In genomic region chr17:7132511-7133094, GRCh38 we compare ENCODE assay signal across 9 cellular contexts. TPM values are rescaled to one million over a fixed set of nuclear protein-coding genes. Genes with fewer than 3 reads are reported as not detected.
DNase-seq lines count a peak whose midpoint lies in the region; ATAC-seq and TF ChIP-seq lines count a peak whose summit lies in the region.
"Had no signal": no experiment of that assay in that cellular context is flagged by ENCODE, and none has a peak within 500 bp of the region (broad histone marks: within the 10 kb centered on the region; RNA-seq: fewer than 3 reads in every experiment).

No MANE protein-coding gene starts in this region.

- H3K36me3 Mint-ChIP-seq in activated CD4-positive, alpha-beta T cell treated with anti-CD3 and anti-CD28 coated beads for 36 hours (ENCODE audit: low read depth): no peaks in the 10 kb centered on the region
- peaks cover 3% of the 10 kb centered on the region for H3K36me3 Mint-ChIP-seq in endothelial cell (ENCODE audit: low read depth, unreplicated experiment)

- TF ChIP-seq CTCF in GM12865 (IDR thresholded peaks at IDR 0.05; ENCODE audit: insufficient read depth, low read depth, low read length, missing control alignments) (no peak), endothelial cell (IDR thresholded peaks at IDR 0.05; ENCODE audit: unreplicated experiment) (no peak)

- CTCF ChIA-PET in activated CD4-positive, alpha-beta T cell treated with anti-CD3 and anti-CD28 coated beads for 36 hours (lab: Charles Lee): interaction anchor here (0.6 to 7.8 kb wide), 14 partner anchors 10 to 289 kb away, joined by 3 to 136 read pairs (median 6); partner anchors contain the start of gene SLC16A11

- peaks cover 25% of the 10 kb centered on the region for H3K4me1 Mint-ChIP-seq in activated CD4-positive, alpha-beta T cell treated with anti-CD3 and anti-CD28 coated beads for 36 hours
- peaks cover 50% of the 10 kb centered on the region for H3K4me1 Mint-ChIP-seq in endothelial cell (ENCODE audit: unreplicated experiment)

- peak; percentile 91 for DNase-seq in GM12865 (ENCODE audit: low read depth)
- DNase-seq in activated CD4-positive, alpha-beta T cell treated with anti-CD3 and anti-CD28 coated beads for 36 hours: peak; percentile 79
- peak; percentile 69 for DNase-seq in endothelial cell (ENCODE audit: low spot score)
- peak; percentile 21 to 43 for DNase-seq in stimulated activated CD4-positive, alpha-beta T cell treated with anti-CD3 and anti-CD28 coated beads, Interleukin-1b, Interleukin-23, amount 100 ng/mL, for 4 hours (ENCODE audit: low read depth in 2 of 2)
- DNase-seq in NCI-H82 (lab: John Stamatoyannopoulos, UW): no peak
- DNase-seq in HCEC 1CT: no peak

- peak overlapping the region; percentile 91 for H3K27ac Mint-ChIP-seq in activated CD4-positive, alpha-beta T cell treated with anti-CD3 and anti-CD28 coated beads for 36 hours
- peak overlapping the region; percentile 96 for H3K27ac Mint-ChIP-seq in endothelial cell (ENCODE audit: unreplicated experiment)

- POLR2A ChIA-PET in activated CD4-positive, alpha-beta T cell treated with anti-CD3 and anti-CD28 coated beads for 36 hours (lab: Charles Lee): interaction anchor here (0.6 to 2.9 kb wide), 6 partner anchors 68 to 1755 kb away, joined by 3 to 15 read pairs (median 4); partner anchors contain the start of gene SLC16A11

- peak overlapping the region; percentile 9 for H3K4me3 Mint-ChIP-seq in activated CD4-positive, alpha-beta T cell treated with anti-CD3 and anti-CD28 coated beads for 36 hours
- peak overlapping the region; percentile 13 for H3K4me3 Mint-ChIP-seq in endothelial cell (ENCODE audit: unreplicated experiment)

- H3K27me3 Mint-ChIP-seq in activated CD4-positive, alpha-beta T cell treated with anti-CD3 and anti-CD28 coated beads for 36 hours: no peaks in the 10 kb centered on the region
- peaks cover 12% of the 10 kb centered on the region for H3K27me3 Mint-ChIP-seq in endothelial cell (ENCODE audit: unreplicated experiment)

- no peaks in the 10 kb centered on the region for H3K9me3 Mint-ChIP-seq in activated CD4-positive, alpha-beta T cell treated with anti-CD3 and anti-CD28 coated beads for 36 hours (ENCODE audit: low read depth)
- H3K9me3 Mint-ChIP-seq in endothelial cell (ENCODE audit: unreplicated experiment): no peaks in the 10 kb centered on the region

- peak; percentile 65 for ATAC-seq in HG02981 (IDR thresholded peaks at IDR 0.05; ENCODE audit: unreplicated experiment)
- ATAC-seq in activated CD4-positive, alpha-beta T cell treated with anti-CD3 and anti-CD28 coated beads for 36 hours: peak; percentile 98
- no peak for ATAC-seq in GM21825 (IDR thresholded peaks at IDR 0.05; ENCODE audit: unreplicated experiment)

- peak overlapping the region; percentile 5 for H3K4me3 ChIP-seq in GM12865 (ENCODE audit: low read depth, low read length)

- intact Hi-C loops in activated CD4-positive, alpha-beta T cell treated with anti-CD3 and anti-CD28 coated beads for 36 hours (cut with DNase I, micrococcal nuclease): loop anchor here (2.0 to 10.0 kb wide), 2 partner anchors 72 to 162 kb away; partner anchors contain the start of gene YBX2 (in 1 of the 2)

RNA-seq across cellular contexts. Expression of gene ASGR2, which starts 18.0 kb away (rescaled TPM):
- total RNA-seq in activated CD4-positive, alpha-beta T cell treated with anti-CD3 and anti-CD28 coated beads for 36 hours: not detected
- total RNA-seq in endothelial cell (ENCODE audit: unreplicated experiment): 0.41 TPM
- total RNA-seq: temporal lobe had no signal

RNA-seq across cellular contexts. Expression of gene ASGR1, which starts 46.6 kb away (rescaled TPM):
- 1 to 10 TPM; 1.1 to 2.2 TPM for total RNA-seq in activated CD4-positive, alpha-beta T cell treated with anti-CD3 and anti-CD28 coated beads for 36 hours
- total RNA-seq in endothelial cell (ENCODE audit: unreplicated experiment): 23.9 TPM

RNA-seq across cellular contexts. Expression of gene CLEC10A, which starts 52.6 kb away (rescaled TPM):
- total RNA-seq in activated CD4-positive, alpha-beta T cell treated with anti-CD3 and anti-CD28 coated beads for 36 hours: not detected
- total RNA-seq in endothelial cell (ENCODE audit: unreplicated experiment): 30.4 TPM
- total RNA-seq: temporal lobe had no signal

Comparison
In these comparisons a context has a peak if more than half of its experiments do, and no peak if none do; other contexts are left out.
1. DNase-seq: peak in GM12865 (single experiment), activated CD4-positive, alpha-beta T cell treated with anti-CD3 and anti-CD28 coated beads for 36 hours (single experiment), endothelial cell (single experiment) and stimulated activated CD4-positive, alpha-beta T cell treated with anti-CD3 and anti-CD28 coated beads, Interleukin-1b, Interleukin-23, amount 100 ng/mL, for 4 hours (2 of 2); none in NCI-H82 (single experiment) and HCEC 1CT (single experiment).
2. RNA of gene CLEC10A, which starts 52.6 kb away (total RNA-seq): 30.4 TPM in endothelial cell (single experiment); not detected in activated CD4-positive, alpha-beta T cell treated with anti-CD3 and anti-CD28 coated beads for 36 hours; every median in the first group is over 10 times any median in the second.